10 cellular contexts compared by ENCODE assay signal in the genomic region with DNA sequence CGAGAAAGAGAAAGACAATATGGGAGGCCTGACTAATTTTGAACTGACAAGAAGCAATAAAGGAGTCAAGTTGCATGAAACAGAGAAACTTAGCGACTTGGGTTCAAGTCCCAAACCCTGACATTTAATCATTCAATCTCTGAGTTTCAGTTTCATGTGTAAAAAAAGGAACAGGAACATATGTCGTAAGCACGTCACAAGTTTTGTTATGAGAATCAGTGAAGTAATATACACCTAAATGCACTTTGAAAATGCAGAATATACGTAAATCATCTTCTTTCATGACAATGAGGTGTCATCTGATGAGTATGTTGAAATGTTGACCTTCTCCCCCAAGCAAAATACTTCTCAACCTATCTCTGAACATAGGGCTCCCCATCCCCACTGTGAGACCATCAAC. TPM values are rescaled to one million over a fixed set of nuclear protein-coding genes. Genes with fewer than 3 reads are reported as not detected.
A peak's percentile ranks its signal among the peaks of the same experiment; 100 is the strongest.
DNase-seq lines count a peak whose midpoint lies in the region; ATAC-seq lines count a peak whose summit lies in the region.
"Had no signal": no experiment of that assay in that cellular context is flagged by ENCODE, and none has a peak within 500 bp of the region (broad histone marks: within the 10 kb centered on the region; RNA-seq: fewer than 3 reads in every experiment).

No MANE protein-coding gene starts in this region.

- intact Hi-C loops in posterior vena cava (cut with DNase I) = no loop called here

- H3K27me3 Mint-ChIP-seq in CD8-positive, alpha-beta memory T cell = peaks cover 0 to 4% of the 10 kb centered on the region in 2 donors
- no peaks in the 10 kb centered on the region for H3K27me3 Mint-ChIP-seq in T-helper 1 cell treated with Interleukin-12 subunit alpha and Interleukin-12 subunit beta and Interleukin-4 antibody, amounts not matched to agents 30 μg/mL and 1 μg/mL, for 36 hours (ENCODE audit: low read depth)
- H3K27me3 Mint-ChIP-seq: progenitor cell of endocrine pancreas had no signal

- no peaks in the 10 kb centered on the region for H3K36me3 ChIP-seq in CD8-positive, alpha-beta memory T cell (ENCODE audit: insufficient read depth, low read length)

- H3K27ac Mint-ChIP-seq in CD8-positive, alpha-beta memory T cell = peak overlapping the region in 5 of 8 donors; percentile 2 to 68 (median 31)
- H3K27ac Mint-ChIP-seq in T-helper 1 cell treated with Interleukin-12 subunit alpha and Interleukin-12 subunit beta and Interleukin-4 antibody, amounts not matched to agents 30 μg/mL and 1 μg/mL, for 36 hours = peak overlapping the region; percentile 93
- H3K27ac Mint-ChIP-seq: progenitor cell of endocrine pancreas had no signal

- H3K4me3 ChIP-seq in CD8-positive, alpha-beta memory T cell (ENCODE audit: low read length) = no peak overlapping the region

- no peaks in the 10 kb centered on the region for H3K27me3 ChIP-seq in CD8-positive, alpha-beta memory T cell (ENCODE audit: insufficient read depth, low read length, poor library complexity, severe bottlenecking)

- H3K36me3 Mint-ChIP-seq in CD8-positive, alpha-beta memory T cell = peaks cover 0 to 44% (median 1%) of the 10 kb centered on the region in 3 donors
- H3K36me3 Mint-ChIP-seq in T-helper 1 cell treated with Interleukin-12 subunit alpha and Interleukin-12 subunit beta and Interleukin-4 antibody, amounts not matched to agents 30 μg/mL and 1 μg/mL, for 36 hours (ENCODE audit: low read depth) = peaks cover 13% of the 10 kb centered on the region

- H3K4me1 Mint-ChIP-seq in CD8-positive, alpha-beta memory T cell = peaks cover 5 to 24% (median 13%) of the 10 kb centered on the region in 3 donors
- peaks cover 19% of the 10 kb centered on the region for H3K4me1 Mint-ChIP-seq in T-helper 1 cell treated with Interleukin-12 subunit alpha and Interleukin-12 subunit beta and Interleukin-4 antibody, amounts not matched to agents 30 μg/mL and 1 μg/mL, for 36 hours (ENCODE audit: low read depth)

- H3K27ac ChIP-seq in CD8-positive, alpha-beta memory T cell (ENCODE audit: low read depth, low read length) = no peak overlapping the region

- CTCF ChIA-PET in CD8-positive, alpha-beta memory T cell (lab: Charles Lee) = no interaction called here

- POLR2A ChIA-PET in CD8-positive, alpha-beta memory T cell (lab: Charles Lee) = no interaction called here

- peak; percentile 57 for ATAC-seq in GM19324 (IDR thresholded peaks at IDR 0.05; ENCODE audit: low FRiP score, unreplicated experiment)
- ATAC-seq in HG02981 (IDR thresholded peaks at IDR 0.05; ENCODE audit: unreplicated experiment) = peak; percentile 81

- no peaks in the 10 kb centered on the region for H3K9me3 Mint-ChIP-seq in CD8-positive, alpha-beta memory T cell
- H3K9me3 Mint-ChIP-seq in T-helper 1 cell treated with Interleukin-12 subunit alpha and Interleukin-12 subunit beta and Interleukin-4 antibody, amounts not matched to agents 30 μg/mL and 1 μg/mL, for 36 hours = no peaks in the 10 kb centered on the region

- H3K4me1 ChIP-seq in CD8-positive, alpha-beta memory T cell (ENCODE audit: insufficient read depth, low read length) = no peaks in the 10 kb centered on the region

- H3K9me3 ChIP-seq in CD8-positive, alpha-beta memory T cell (ENCODE audit: low read length) = no peaks in the 10 kb centered on the region

- H3K4me3 Mint-ChIP-seq in CD8-positive, alpha-beta memory T cell = peak overlapping the region in 1 of 7 donors; percentile 47
- peak overlapping the region; percentile 20 for H3K4me3 Mint-ChIP-seq in T-helper 1 cell treated with Interleukin-12 subunit alpha and Interleukin-12 subunit beta and Interleukin-4 antibody, amounts not matched to agents 30 μg/mL and 1 μg/mL, for 36 hours

- DNase-seq in CD8-positive, alpha-beta memory T cell = no peak
- no peak for DNase-seq in activated gamma-delta T cell treated with Interleukin-2 at 50 U/mL for 16 hours
- no peak for DNase-seq in kidney tubule cell (ENCODE audit: low spot score)
- no peak for DNase-seq in hypothalamus (lab: John Stamatoyannopoulos, UW)
- DNase-seq in posterior vena cava (ENCODE audit: low spot score) = no peak
- DNase-seq: Karpas-422 had no signal

RNA-seq across cellular contexts. Expression of a gene that starts 10.4 kb away (rescaled TPM):
- 10 to 100 TPM; 31.1 to 33.9 TPM for total RNA-seq in CD8-positive, alpha-beta memory T cell
- 29.4 TPM for polyA plus RNA-seq in CD8-positive, alpha-beta memory T cell
- total RNA-seq in posterior vena cava = 10 to 100 TPM; 45.3 to 53.5 TPM

RNA-seq across cellular contexts. Expression of a gene that starts 50.3 kb away (rescaled TPM):
- 10 to 100 TPM; 40.0 to 41.3 TPM for total RNA-seq in CD8-positive, alpha-beta memory T cell
- polyA plus RNA-seq in CD8-positive, alpha-beta memory T cell = 113 TPM
- 100 to 1,000 TPM; 154 to 192 TPM for total RNA-seq in posterior vena cava
